Comparison of ENCODE assay signal across 24 cellular contexts in genomic region chr19:49389406-49389805, GRCh38. TPM values are rescaled to one million over a fixed set of nuclear protein-coding genes. Genes with fewer than 3 reads are reported as not detected.
"Had no signal": no experiment of that assay in that cellular context is flagged by ENCODE, and none has a peak within 500 bp of the region (broad histone marks: within the 10 kb centered on the region; RNA-seq: fewer than 3 reads in every experiment).

No MANE protein-coding gene starts in this region.

- H3K36me3 Mint-ChIP-seq: activated naive CD8-positive, alpha-beta T cell; WTC11 had no signal

- H3K4me2 ChIP-seq: PC-9 had no signal

- ATAC-seq: activated CD8-positive, alpha-beta T cell treated with anti-CD3 and anti-CD28 coated beads, Interleukin-2, amount 10 ng/mL, durations not matched to agents 7 days and 5 days; T-helper 17 cell; WTC11 had no signal

- H3K9me3 Mint-ChIP-seq: activated T-helper 1 cell treated with anti-CD3 and anti-CD28 coated beads, Interleukin-12 subunit alpha, Interleukin-12 subunit beta, Interleukin-2, Interleukin-4 antibody, amounts not matched to agents 30 ng/mL and 10 ng/mL and 1 ng/mL, durations not matched to agents 14 hours and 24 hours and 36 hours; WTC11 had no signal

- H3K4me3 Mint-ChIP-seq: activated CD8-positive, alpha-beta T cell treated with anti-CD3 and anti-CD28 coated beads, Interleukin-2, amount 10 ng/mL, durations not matched to agents 7 days and 5 days; activated T-helper 1 cell treated with anti-CD3 and anti-CD28 coated beads, Interleukin-12 subunit alpha, Interleukin-12 subunit beta, Interleukin-2, Interleukin-4 antibody, amounts not matched to agents 30 ng/mL and 10 ng/mL and 1 ng/mL, durations not matched to agents 14 hours and 24 hours and 36 hours; T-helper 17 cell; WTC11 had no signal

- DNase-seq: activated CD4-positive, alpha-beta T cell treated with anti-CD3 and anti-CD28 coated beads for 1 hour; activated CD8-positive, alpha-beta memory T cell treated with anti-CD3 and anti-CD28 coated beads, Interleukin-2, amount 50 U/mL, for 48 hours; activated CD8-positive, alpha-beta T cell treated with anti-CD3 and anti-CD28 coated beads, Interleukin-2, amount 10 ng/mL, durations not matched to agents 7 days and 5 days; activated effector memory CD4-positive, alpha-beta T cell treated with Interleukin-2 at 50 U/mL for 16 hours; activated naive CD4-positive, alpha-beta T cell; activated T-cell treated with anti-CD3 and anti-CD28 coated beads, Interleukin-2, amount 50 U/mL, for 1 hour; amygdala; cerebellar nuclear complex; NCI-H1105 treated with DMSO at 0.1 percent for 48 hours; NCI-H1436 treated with DMSO at 0.1 percent for 48 hours; NCI-H187; NCI-H2081; NCI-H510A treated with DMSO at 0.1 percent for 48 hours; NCI-H69; NK-92 treated with Interleukin-12 subunit alpha and Interleukin-12 subunit beta, amount 100 ng/mL, for 24 hours; PC-9; SHP77 treated with DMSO at 0.1 percent for 48 hours; T-helper 17 cell; T-helper 9 cell had no signal

- H3K4me3 ChIP-seq: PC-9 had no signal

- H2AFZ ChIP-seq: PC-9 had no signal

- H3K27ac Mint-ChIP-seq: activated CD8-positive, alpha-beta T cell treated with anti-CD3 and anti-CD28 coated beads, Interleukin-2, amount 10 ng/mL, durations not matched to agents 7 days and 5 days; activated T-helper 1 cell treated with anti-CD3 and anti-CD28 coated beads, Interleukin-12 subunit alpha, Interleukin-12 subunit beta, Interleukin-2, Interleukin-4 antibody, amounts not matched to agents 30 ng/mL and 10 ng/mL and 1 ng/mL, durations not matched to agents 14 hours and 24 hours and 36 hours; T-helper 17 cell; WTC11 had no signal

- H3K27me3 Mint-ChIP-seq: activated naive CD8-positive, alpha-beta T cell; T-helper 17 cell had no signal

- H3K27ac ChIP-seq: PC-9 had no signal

RNA-seq across cellular contexts. Expression of gene KASH5, which starts 1.4 kb away (rescaled TPM):
- total RNA-seq: activated CD8-positive, alpha-beta T cell treated with anti-CD3 and anti-CD28 coated beads, Interleukin-2, amount 10 ng/mL, durations not matched to agents 7 days and 5 days; activated T-helper 1 cell treated with anti-CD3 and anti-CD28 coated beads, Interleukin-12 subunit alpha, Interleukin-12 subunit beta, Interleukin-2, Interleukin-4 antibody, amounts not matched to agents 30 ng/mL and 10 ng/mL and 1 ng/mL, durations not matched to agents 14 hours and 24 hours and 36 hours; cardiac septum; SK-MEL-5 had no signal

RNA-seq across cellular contexts. Expression of gene DKKL1, which starts 25.7 kb away (rescaled TPM):
- total RNA-seq: activated CD8-positive, alpha-beta T cell treated with anti-CD3 and anti-CD28 coated beads, Interleukin-2, amount 10 ng/mL, durations not matched to agents 7 days and 5 days; activated T-helper 1 cell treated with anti-CD3 and anti-CD28 coated beads, Interleukin-12 subunit alpha, Interleukin-12 subunit beta, Interleukin-2, Interleukin-4 antibody, amounts not matched to agents 30 ng/mL and 10 ng/mL and 1 ng/mL, durations not matched to agents 14 hours and 24 hours and 36 hours; cardiac septum; PC-9; T-helper 17 cell had no signal

RNA-seq across cellular contexts. Expression of gene TEAD2, which starts 27.2 kb away (rescaled TPM):
- total RNA-seq: activated CD8-positive, alpha-beta T cell treated with anti-CD3 and anti-CD28 coated beads, Interleukin-2, amount 10 ng/mL, durations not matched to agents 7 days and 5 days; activated T-helper 1 cell treated with anti-CD3 and anti-CD28 coated beads, Interleukin-12 subunit alpha, Interleukin-12 subunit beta, Interleukin-2, Interleukin-4 antibody, amounts not matched to agents 30 ng/mL and 10 ng/mL and 1 ng/mL, durations not matched to agents 14 hours and 24 hours and 36 hours had no signal

RNA-seq across cellular contexts. Expression of gene PTH2, which starts 33.8 kb away (rescaled TPM):
- total RNA-seq: activated CD8-positive, alpha-beta T cell treated with anti-CD3 and anti-CD28 coated beads, Interleukin-2, amount 10 ng/mL, durations not matched to agents 7 days and 5 days; activated T-helper 1 cell treated with anti-CD3 and anti-CD28 coated beads, Interleukin-12 subunit alpha, Interleukin-12 subunit beta, Interleukin-2, Interleukin-4 antibody, amounts not matched to agents 30 ng/mL and 10 ng/mL and 1 ng/mL, durations not matched to agents 14 hours and 24 hours and 36 hours; cardiac septum; PC-9; SK-MEL-5; T-helper 17 cell had no signal

RNA-seq across cellular contexts. Expression of gene GFY, which starts 35.8 kb away (rescaled TPM):
- total RNA-seq: activated CD8-positive, alpha-beta T cell treated with anti-CD3 and anti-CD28 coated beads, Interleukin-2, amount 10 ng/mL, durations not matched to agents 7 days and 5 days; activated T-helper 1 cell treated with anti-CD3 and anti-CD28 coated beads, Interleukin-12 subunit alpha, Interleukin-12 subunit beta, Interleukin-2, Interleukin-4 antibody, amounts not matched to agents 30 ng/mL and 10 ng/mL and 1 ng/mL, durations not matched to agents 14 hours and 24 hours and 36 hours; cardiac septum; PC-9; SK-MEL-5; T-helper 17 cell had no signal
